In the genomic region with DNA sequence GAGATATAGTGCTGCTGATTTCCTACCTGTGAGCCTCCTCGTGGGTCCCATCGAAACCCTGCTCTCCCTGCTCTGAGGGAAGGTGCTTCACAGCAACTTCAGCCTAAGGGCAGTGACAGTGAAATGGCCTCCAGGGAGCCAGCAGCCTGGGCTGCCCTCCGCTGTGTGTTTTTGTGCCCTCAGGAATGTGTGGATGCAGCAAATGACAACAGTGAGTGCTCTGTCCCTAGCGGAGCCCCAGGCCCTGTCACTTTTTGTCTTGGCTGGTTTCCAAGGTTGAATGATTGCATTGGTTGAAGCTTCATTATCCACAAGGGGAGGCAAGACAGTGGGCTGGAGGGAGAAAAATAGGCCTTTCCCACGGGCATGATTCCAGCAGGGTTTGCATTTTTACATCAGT, we compare ENCODE assay signal across 1 cellular context.
A peak's percentile ranks its signal among the peaks of the same experiment; 100 is the strongest.
TF ChIP-seq lines count a peak whose summit lies in the region.

No MANE protein-coding gene starts in this region.

TF ChIP-seq in K562, 482 proteins besides CTCF, POLR2A, EP300 and RAD21:
- no peak for TF ChIP-seq NR2C1 (IDR thresholded peaks at IDR 0.05)
- TF ChIP-seq NR2C1 (tag; IDR thresholded peaks at IDR 0.05): no peak
- TF ChIP-seq, protein P1, sequence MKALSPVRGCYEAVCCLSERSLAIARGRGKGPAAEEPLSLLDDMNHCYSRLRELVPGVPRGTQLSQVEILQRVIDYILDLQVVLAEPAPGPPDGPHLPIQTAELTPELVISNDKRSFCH (CRISPR knock-in tag; IDR thresholded peaks at IDR 0.05): no peak
- TF ChIP-seq, protein P1 (tag; IDR thresholded peaks at IDR 0.05): no peak
- TF ChIP-seq NFIC (IDR thresholded peaks at IDR 0.05): peak; percentile 80
- no peak for TF ChIP-seq PYGO2 (tag; IDR thresholded peaks at IDR 0.05)
- no peak for TF ChIP-seq ZBTB7A (IDR thresholded peaks at IDR 0.05; ENCODE audit: borderline replicate concordance, control insufficient read depth, low read depth, low read length)
- TF ChIP-seq TAF1 (IDR thresholded peaks at IDR 0.05; ENCODE audit: control insufficient read depth, extremely low read depth, insufficient read depth, low read length, severe bottlenecking): no peak
- TF ChIP-seq MCM2 (IDR thresholded peaks at IDR 0.05; ENCODE audit: low read depth): no peak
- TF ChIP-seq, protein P2, sequence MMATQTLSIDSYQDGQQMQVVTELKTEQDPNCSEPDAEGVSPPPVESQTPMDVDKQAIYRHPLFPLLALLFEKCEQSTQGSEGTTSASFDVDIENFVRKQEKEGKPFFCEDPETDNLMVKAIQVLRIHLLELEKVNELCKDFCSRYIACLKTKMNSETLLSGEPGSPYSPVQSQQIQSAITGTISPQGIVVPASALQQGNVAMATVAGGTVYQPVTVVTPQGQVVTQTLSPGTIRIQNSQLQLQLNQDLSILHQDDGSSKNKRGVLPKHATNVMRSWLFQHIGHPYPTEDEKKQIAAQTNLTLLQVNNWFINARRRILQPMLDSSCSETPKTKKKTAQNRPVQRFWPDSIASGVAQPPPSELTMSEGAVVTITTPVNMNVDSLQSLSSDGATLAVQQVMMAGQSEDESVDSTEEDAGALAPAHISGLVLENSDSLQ (IDR thresholded peaks at IDR 0.05): peak; percentile 19; the same call in 1 of the 2 replicates
- TF ChIP-seq, protein P3, sequence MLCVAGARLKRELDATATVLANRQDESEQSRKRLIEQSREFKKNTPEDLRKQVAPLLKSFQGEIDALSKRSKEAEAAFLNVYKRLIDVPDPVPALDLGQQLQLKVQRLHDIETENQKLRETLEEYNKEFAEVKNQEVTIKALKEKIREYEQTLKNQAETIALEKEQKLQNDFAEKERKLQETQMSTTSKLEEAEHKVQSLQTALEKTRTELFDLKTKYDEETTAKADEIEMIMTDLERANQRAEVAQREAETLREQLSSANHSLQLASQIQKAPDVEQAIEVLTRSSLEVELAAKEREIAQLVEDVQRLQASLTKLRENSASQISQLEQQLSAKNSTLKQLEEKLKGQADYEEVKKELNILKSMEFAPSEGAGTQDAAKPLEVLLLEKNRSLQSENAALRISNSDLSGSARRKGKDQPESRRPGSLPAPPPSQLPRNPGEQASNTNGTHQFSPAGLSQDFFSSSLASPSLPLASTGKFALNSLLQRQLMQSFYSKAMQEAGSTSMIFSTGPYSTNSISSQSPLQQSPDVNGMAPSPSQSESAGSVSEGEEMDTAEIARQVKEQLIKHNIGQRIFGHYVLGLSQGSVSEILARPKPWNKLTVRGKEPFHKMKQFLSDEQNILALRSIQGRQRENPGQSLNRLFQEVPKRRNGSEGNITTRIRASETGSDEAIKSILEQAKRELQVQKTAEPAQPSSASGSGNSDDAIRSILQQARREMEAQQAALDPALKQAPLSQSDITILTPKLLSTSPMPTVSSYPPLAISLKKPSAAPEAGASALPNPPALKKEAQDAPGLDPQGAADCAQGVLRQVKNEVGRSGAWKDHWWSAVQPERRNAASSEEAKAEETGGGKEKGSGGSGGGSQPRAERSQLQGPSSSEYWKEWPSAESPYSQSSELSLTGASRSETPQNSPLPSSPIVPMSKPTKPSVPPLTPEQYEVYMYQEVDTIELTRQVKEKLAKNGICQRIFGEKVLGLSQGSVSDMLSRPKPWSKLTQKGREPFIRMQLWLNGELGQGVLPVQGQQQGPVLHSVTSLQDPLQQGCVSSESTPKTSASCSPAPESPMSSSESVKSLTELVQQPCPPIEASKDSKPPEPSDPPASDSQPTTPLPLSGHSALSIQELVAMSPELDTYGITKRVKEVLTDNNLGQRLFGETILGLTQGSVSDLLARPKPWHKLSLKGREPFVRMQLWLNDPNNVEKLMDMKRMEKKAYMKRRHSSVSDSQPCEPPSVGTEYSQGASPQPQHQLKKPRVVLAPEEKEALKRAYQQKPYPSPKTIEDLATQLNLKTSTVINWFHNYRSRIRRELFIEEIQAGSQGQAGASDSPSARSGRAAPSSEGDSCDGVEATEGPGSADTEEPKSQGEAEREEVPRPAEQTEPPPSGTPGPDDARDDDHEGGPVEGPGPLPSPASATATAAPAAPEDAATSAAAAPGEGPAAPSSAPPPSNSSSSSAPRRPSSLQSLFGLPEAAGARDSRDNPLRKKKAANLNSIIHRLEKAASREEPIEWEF (CRISPR knock-in tag; IDR thresholded peaks at IDR 0.05): no peak
